In genomic region chr7:135343361-135343760, GRCh38 we compare ENCODE assay signal across 2 cellular contexts.
TF ChIP-seq lines count a peak whose summit lies in the region.

No MANE protein-coding gene starts in this region.

TF ChIP-seq in SK-N-SH treated with all-trans-retinoic acid at 6 μM for 48 hours, 23 proteins besides CTCF, POLR2A, EP300 and RAD21:
- TF ChIP-seq CSRNP3 (CRISPR knock-in tag; IDR thresholded peaks at IDR 0.05) (no peak), ZNF70 (CRISPR knock-in tag; IDR thresholded peaks at IDR 0.05) (no peak), ARNTL (CRISPR knock-in tag; IDR thresholded peaks at IDR 0.05; ENCODE audit: borderline replicate concordance, low read depth) (no peak), BACH2 (CRISPR knock-in tag; IDR thresholded peaks at IDR 0.05; ENCODE audit: borderline replicate concordance) (no peak), GLIS3 (CRISPR knock-in tag; IDR thresholded peaks at IDR 0.05) (no peak), TSHZ2 (CRISPR knock-in tag; IDR thresholded peaks at IDR 0.05) (0 out of 2 replicates have a peak, but pooled peaks have one; percentile 5), PPARA (CRISPR knock-in tag; IDR thresholded peaks at IDR 0.05; ENCODE audit: borderline replicate concordance) (no peak), ZC3H10 (CRISPR knock-in tag; IDR thresholded peaks at IDR 0.05) (no peak), SNAI2 (CRISPR knock-in tag; IDR thresholded peaks at IDR 0.05) (no peak)

TF ChIP-seq in H1, 55 proteins besides CTCF, POLR2A, EP300 and RAD21 (continued from another document):
- no peak for TF ChIP-seq ATF3 (IDR thresholded peaks at IDR 0.05; ENCODE audit: insufficient read depth, low read depth, low read length)
- TF ChIP-seq SP4 (IDR thresholded peaks at IDR 0.05; ENCODE audit: low read length): no peak
- TF ChIP-seq BCL11A (IDR thresholded peaks at IDR 0.05; ENCODE audit: low read depth in 2 of 2, low read length in 2 of 2): no peak
- no peak for TF ChIP-seq CBX5 (IDR thresholded peaks at IDR 0.05; ENCODE audit: low read depth, low read length)
- no peak for TF ChIP-seq RNF2 (IDR thresholded peaks at IDR 0.05; ENCODE audit: borderline replicate concordance, low read depth, low read length, missing control alignments, poor library complexity, severe bottlenecking)
- TF ChIP-seq CTBP2 (IDR thresholded peaks at IDR 0.05; ENCODE audit: borderline replicate concordance, insufficient read depth, insufficient read length, low read length): no peak
- no peak for TF ChIP-seq JUN (IDR thresholded peaks at IDR 0.05; ENCODE audit: low read depth, low read length)
